Comparison of ENCODE assay signal across 9 cellular contexts in genomic region chr20:19977373-19977770, GRCh38. TPM values are rescaled to one million over a fixed set of nuclear protein-coding genes. Genes with fewer than 3 reads are reported as not detected.
DNase-seq lines count a peak whose midpoint lies in the region; TF ChIP-seq lines count a peak whose summit lies in the region.
"Had no signal": no experiment of that assay in that cellular context is flagged by ENCODE, and none has a peak within 500 bp of the region (broad histone marks: within the 10 kb centered on the region; RNA-seq: fewer than 3 reads in every experiment).

No MANE protein-coding gene starts in this region.

- no TSS peak for BruUV-seq in Calu3 (replicated peaks; lab: Mats Ljungman, UMichigan)

- TF ChIP-seq CTCF in Calu3 (IDR thresholded peaks at IDR 0.05; ENCODE audit: unreplicated experiment): no peak
- TF ChIP-seq CTCF in adrenal gland (IDR thresholded peaks at IDR 0.05): no peak

- DNase-seq in Calu3 (no peak), adrenal gland (peak in 1 of 7 donors; percentile 48), glomerular visceral epithelial cell (ENCODE audit: extremely low spot score) (peak; percentile 69), 8988T (no peak), SHP77 (lab: John Stamatoyannopoulos, UW) (no peak), NCI-H2171 (lab: John Stamatoyannopoulos, UW) (no peak), dermis blood vessel endothelial cell (no peak)

- CTCF ChIA-PET in Calu3 (lab: Charles Lee): interaction anchor here (1.2 to 1.4 kb wide), 2 partner anchors 13 to 91 kb away, joined by 3 read pairs; no protein-coding TSS in a partner anchor

- H3K27me3 ChIP-seq in adrenal gland: no peaks in the 10 kb centered on the region
- H3K27me3 ChIP-seq in skeletal muscle satellite cell (ENCODE audit: control insufficient read depth, insufficient read depth, low read length): no peaks in the 10 kb centered on the region

- no peaks in the 10 kb centered on the region for H3K27me3 Mint-ChIP-seq in Calu3 (ENCODE audit: unreplicated experiment)

- H3K4me3 Mint-ChIP-seq in Calu3 (ENCODE audit: low read depth, unreplicated experiment): peak overlapping the region; percentile 62
- H3K4me3 Mint-ChIP-seq: stimulated activated naive CD8-positive, alpha-beta T cell treated with anti-CD3 and anti-CD28 coated beads, Interleukin-15, Interleukin-2, amounts not matched to agents 100 ng/mL and 50 ng/mL, for 24 hours had no signal

- peaks cover 30% of the 10 kb centered on the region for H3K36me3 Mint-ChIP-seq in Calu3 (ENCODE audit: insufficient read depth, unreplicated experiment)

- TF ChIP-seq POLR2A in adrenal gland (IDR thresholded peaks at IDR 0.05): no peak

- H3K27ac ChIP-seq in adrenal gland: peak overlapping the region in 4 of 5 donors; percentile 6 to 94 (median 91)

- peak overlapping the region; percentile 89 for H3K9ac ChIP-seq in skeletal muscle satellite cell (ENCODE audit: low read depth, low read length)

- no peak overlapping the region for H3K27ac Mint-ChIP-seq in Calu3 (ENCODE audit: unreplicated experiment)
- H3K27ac Mint-ChIP-seq: stimulated activated naive CD8-positive, alpha-beta T cell treated with anti-CD3 and anti-CD28 coated beads, Interleukin-15, Interleukin-2, amounts not matched to agents 100 ng/mL and 50 ng/mL, for 24 hours had no signal

- peak overlapping the region; percentile 94 for H3K4me2 ChIP-seq in skeletal muscle satellite cell (ENCODE audit: low read length)

- no peaks in the 10 kb centered on the region for H3K9me3 Mint-ChIP-seq in Calu3 (ENCODE audit: low read depth, unreplicated experiment)
- H3K9me3 Mint-ChIP-seq: stimulated activated naive CD8-positive, alpha-beta T cell treated with anti-CD3 and anti-CD28 coated beads, Interleukin-15, Interleukin-2, amounts not matched to agents 100 ng/mL and 50 ng/mL, for 24 hours had no signal

- H3K4me1 ChIP-seq in adrenal gland (replicated peaks in 1 of 2): peaks cover 43 to 56% of the 10 kb centered on the region in 2 donors
- H3K4me1 ChIP-seq in skeletal muscle satellite cell (ENCODE audit: control insufficient read depth, insufficient read depth, low read length): peaks cover 46% of the 10 kb centered on the region

- peak overlapping the region in 2 of 4 donors; percentile 41 to 68 for H3K4me3 ChIP-seq in adrenal gland
- H3K4me3 ChIP-seq in skeletal muscle satellite cell (ENCODE audit: low read length): peak overlapping the region; percentile 90

- intact Hi-C loops in Calu3 (cut with micrococcal nuclease; ENCODE audit: unreplicated experiment): loop anchor here (5.0 kb wide), 1 partner anchor 90 kb away; no protein-coding TSS in a partner anchor
- intact Hi-C loops in adrenal gland (cut with DNase I): no loop called here

- no peaks in the 10 kb centered on the region for H3K9me3 ChIP-seq in adrenal gland (replicated peaks in 1 of 3)
- no peaks in the 10 kb centered on the region for H3K9me3 ChIP-seq in skeletal muscle satellite cell (replicated peaks; ENCODE audit: low read length)

- H3K36me3 ChIP-seq in adrenal gland (replicated peaks in 1 of 2) (no peaks in the 10 kb centered on the region), skeletal muscle satellite cell (ENCODE audit: insufficient read depth, low read length) (peaks cover 10% of the 10 kb centered on the region)

- 49 to 53% (median 51%) methylated on average over 4 to 5 of the region's 5 CpGs for WGBS in adrenal gland, 4 donors

- H3K4me1 Mint-ChIP-seq in Calu3 (ENCODE audit: low read depth, unreplicated experiment): no peaks in the 10 kb centered on the region

RNA-seq across cellular contexts. Expression of gene NAA20, which starts 39.8 kb away (rescaled TPM):
- 31.0 and 32.4 TPM in 2 replicates for total RNA-seq in Calu3 (2022)
- total RNA-seq in adrenal gland: 10 to 100 TPM; 19.4 to 75.7 (median 49.4) TPM
- polyA plus RNA-seq in adrenal gland: 100 to 1,000 TPM in 2 of 3 donors, 10 to 100 TPM in 1; 95.3 to 124 (median 115) TPM
- 45.4 and 52.5 TPM in 2 replicates for total RNA-seq in skeletal muscle satellite cell (2012; rRNA removed)
- 34.3 and 35.4 TPM in 2 replicates for total RNA-seq in dermis blood vessel endothelial cell
